Comparison of ENCODE assay signal across 5 cellular contexts in the genomic region with DNA sequence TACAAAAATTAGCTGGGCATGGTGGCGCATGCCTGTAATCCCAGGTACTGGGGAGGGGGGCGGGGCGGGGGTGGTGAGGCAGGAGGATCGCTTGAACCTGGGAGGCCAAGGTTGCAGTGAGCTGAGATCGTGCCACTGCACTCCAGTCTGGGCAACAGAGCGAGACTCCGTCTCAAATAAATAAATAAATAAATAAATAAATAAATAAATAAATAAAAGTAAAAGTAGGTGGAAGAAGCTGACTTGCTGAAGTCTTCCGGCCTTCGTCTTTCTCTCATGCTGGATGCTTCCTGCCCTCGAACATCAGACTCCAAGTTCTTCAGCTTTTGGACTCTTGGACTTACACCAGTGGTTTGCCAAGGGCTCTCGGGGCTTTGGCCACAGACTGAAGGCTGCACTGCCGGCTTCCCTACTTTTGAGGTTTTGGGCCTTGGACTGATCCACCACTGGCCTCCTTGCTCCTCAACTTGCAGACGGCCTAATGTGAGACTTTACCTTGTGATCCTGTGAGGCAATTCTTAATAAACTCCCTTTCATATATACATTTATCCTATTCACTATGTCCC. TPM values are rescaled to one million over a fixed set of nuclear protein-coding genes. Genes with fewer than 3 reads are reported as not detected.
DNase-seq lines count a peak whose midpoint lies in the region; FAIRE-seq and TF ChIP-seq lines count a peak whose summit lies in the region.
"Not testable (repeated sequence)": the region's sequence is repeated elsewhere in the genome, so short reads cannot be mapped to it uniquely, and the experiment has no call there.

No MANE protein-coding gene starts in this region.

- TF ChIP-seq CTCF in coronary artery (IDR thresholded peaks at IDR 0.05); kidney (IDR thresholded peaks at IDR 0.05; ENCODE audit: borderline replicate concordance, extremely low read depth, insufficient read depth): not testable (repeated sequence)

- not testable (repeated sequence) for H2BK120ac ChIP-seq in trophoblast cell (ENCODE audit: insufficient read depth, low read length, poor library complexity)

- H3K4me1 ChIP-seq in HUES6 (ENCODE audit: control insufficient read depth, insufficient read depth, low read length); kidney (ENCODE audit: control insufficient read depth in 1 of 2, insufficient read depth in 1 of 2, low read depth in 1 of 2, low read length in 2 of 2); trophoblast cell (ENCODE audit: control insufficient read depth in 1 of 2, insufficient read depth in 2 of 2, low read length in 2 of 2): not testable (repeated sequence)

- POLR2A ChIA-PET in activated CD4-positive, alpha-beta T cell treated with anti-CD3 and anti-CD28 coated beads, Interleukin-2, amount 10 ng/mL, durations not matched to agents 7 days and 5 days (lab: Charles Lee) = not testable (repeated sequence)

- peak overlapping the region; percentile 76 for H3K4me3 ChIP-seq in HUES6 (ENCODE audit: low read depth, low read length)
- H3K4me3 ChIP-seq in coronary artery = peak overlapping the region; percentile 75
- peak overlapping the region; percentile 77 to 88 for H3K4me3 ChIP-seq in kidney (ENCODE audit: low read length in 2 of 2)
- H3K4me3 ChIP-seq in trophoblast cell (ENCODE audit: low read depth, low read length) = peak overlapping the region; percentile 83

- not testable (repeated sequence) for H3K79me2 ChIP-seq in trophoblast cell (ENCODE audit: control insufficient read depth, insufficient read depth, low read length, poor library complexity)

- H3K23ac ChIP-seq in trophoblast cell (ENCODE audit: low read length) = not testable (repeated sequence)

- H3K4me2 ChIP-seq in trophoblast cell (ENCODE audit: low read length) = peak overlapping the region; percentile 82

- H3K18ac ChIP-seq in trophoblast cell (ENCODE audit: low read length) = not testable (repeated sequence)

- H2AK5ac ChIP-seq in trophoblast cell (ENCODE audit: low read length) = not testable (repeated sequence)

- not testable (repeated sequence) for H3K27me3 Mint-ChIP-seq in activated CD4-positive, alpha-beta T cell treated with anti-CD3 and anti-CD28 coated beads, Interleukin-2, amount 10 ng/mL, durations not matched to agents 7 days and 5 days

- not testable (repeated sequence) for H2BK12ac ChIP-seq in trophoblast cell (ENCODE audit: low read length)

- not testable (repeated sequence) for H2AFZ ChIP-seq in trophoblast cell (ENCODE audit: insufficient read depth, low read length, poor library complexity)

- not testable (repeated sequence) for H3K27ac ChIP-seq in HUES6 (ENCODE audit: low read depth, low read length); trophoblast cell (ENCODE audit: low read depth, low read length)
- H3K27ac ChIP-seq in coronary artery (peak overlapping the region; percentile 85 to 93), kidney (ENCODE audit: low read depth in 2 of 2, low read length in 2 of 2) (peak overlapping the region; percentile 96 to 97)

- peaks cover 19% of the 10 kb centered on the region for H3K4me1 Mint-ChIP-seq in activated CD4-positive, alpha-beta T cell treated with anti-CD3 and anti-CD28 coated beads, Interleukin-2, amount 10 ng/mL, durations not matched to agents 7 days and 5 days

- H4K12ac ChIP-seq in trophoblast cell (ENCODE audit: low read depth, low read length) = not testable (repeated sequence)

- FAIRE-seq in kidney (lab: Jason Lieb, UNC) = not testable (repeated sequence)

- intact Hi-C loops in kidney (cut with DNase I) = not testable (repeated sequence)

- not testable (repeated sequence) for H3K9me3 Mint-ChIP-seq in activated CD4-positive, alpha-beta T cell treated with anti-CD3 and anti-CD28 coated beads, Interleukin-2, amount 10 ng/mL, durations not matched to agents 7 days and 5 days

- H3K14ac ChIP-seq in trophoblast cell (ENCODE audit: low read length) = peak overlapping the region; percentile 18

- not testable (repeated sequence) for H3K4ac ChIP-seq in trophoblast cell (ENCODE audit: low read depth, low read length)

- H3K79me1 ChIP-seq in trophoblast cell (ENCODE audit: low read length) = not testable (repeated sequence)

- not testable (repeated sequence) for H3K36me3 Mint-ChIP-seq in activated CD4-positive, alpha-beta T cell treated with anti-CD3 and anti-CD28 coated beads, Interleukin-2, amount 10 ng/mL, durations not matched to agents 7 days and 5 days (ENCODE audit: low read depth)

- no CpG with 5 or more reads among the region's 13 CpGs for WGBS in trophoblast cell (ENCODE audit: extremely low coverage, insufficient coverage, insufficient read length)

- H2BK5ac ChIP-seq in trophoblast cell (ENCODE audit: low read depth, low read length, poor library complexity) = not testable (repeated sequence)

- DNase-seq in activated CD4-positive, alpha-beta T cell treated with anti-CD3 and anti-CD28 coated beads, Interleukin-2, amount 10 ng/mL, durations not matched to agents 7 days and 5 days; coronary artery (ENCODE audit: low spot score); kidney; trophoblast cell: not testable (repeated sequence)

- H3K36me3 ChIP-seq in HUES6 (ENCODE audit: control insufficient read depth, insufficient read depth, low read length) (peaks cover 21% of the 10 kb centered on the region), kidney (ENCODE audit: control insufficient read depth in 1 of 2, insufficient read depth in 2 of 2, low read length in 2 of 2) (peaks cover 8 to 11% of the 10 kb centered on the region in 2 donors), trophoblast cell (ENCODE audit: control insufficient read depth in 1 of 2, insufficient read depth in 2 of 2, low read length in 2 of 2) (peaks cover 6 to 11% of the 10 kb centered on the region in 2 experiments)

- H3K27me3 ChIP-seq in HUES6 (ENCODE audit: control insufficient read depth, insufficient read depth, low read length); trophoblast cell (ENCODE audit: insufficient read depth, low read length): not testable (repeated sequence)

- H3K9ac ChIP-seq in HUES6 (ENCODE audit: low read length) (peak overlapping the region; percentile 70), kidney (ENCODE audit: low read length in 2 of 2) (peak overlapping the region; percentile 63 to 91)
- not testable (repeated sequence) for H3K9ac ChIP-seq in trophoblast cell (ENCODE audit: low read length)

- peak overlapping the region; percentile 91 for H3K4me3 Mint-ChIP-seq in activated CD4-positive, alpha-beta T cell treated with anti-CD3 and anti-CD28 coated beads, Interleukin-2, amount 10 ng/mL, durations not matched to agents 7 days and 5 days

- not testable (repeated sequence) for H3K9me3 ChIP-seq in HUES6 (ENCODE audit: control insufficient read depth, insufficient read depth, low read depth, low read length); kidney (ENCODE audit: control insufficient read depth in 1 of 2, low read length in 2 of 2); trophoblast cell (ENCODE audit: insufficient read depth, low read depth, low read length)

- peak overlapping the region; percentile 84 for H3K27ac Mint-ChIP-seq in activated CD4-positive, alpha-beta T cell treated with anti-CD3 and anti-CD28 coated beads, Interleukin-2, amount 10 ng/mL, durations not matched to agents 7 days and 5 days

- not testable (repeated sequence) for H4K91ac ChIP-seq in trophoblast cell (ENCODE audit: low read depth, low read length)

- CTCF ChIA-PET in activated CD4-positive, alpha-beta T cell treated with anti-CD3 and anti-CD28 coated beads, Interleukin-2, amount 10 ng/mL, durations not matched to agents 7 days and 5 days (lab: Charles Lee) = interaction anchor here (0.8 to 4.1 kb wide), 12 partner anchors 9 to 190 kb away, joined by 3 to 44 read pairs (median 4); a partner anchor contains a TSS

- H4K8ac ChIP-seq in trophoblast cell (ENCODE audit: low read depth, low read length) = peak overlapping the region; percentile 41

RNA-seq across cellular contexts. Expression of a gene that starts 0.6 kb away (rescaled TPM):
- total RNA-seq in activated CD4-positive, alpha-beta T cell treated with anti-CD3 and anti-CD28 coated beads, Interleukin-2, amount 10 ng/mL, durations not matched to agents 7 days and 5 days = 10 to 100 TPM; 15.3 to 17.1 TPM
- 14.5 TPM for total RNA-seq in kidney
- 30.0 TPM for polyA plus RNA-seq in kidney (ENCODE audit: insufficient read depth, low read depth, low replicate concordance)
- polyA plus RNA-seq in trophoblast cell (2013) = 4.7 TPM in 2 replicates

RNA-seq across cellular contexts. Expression of a gene that starts 8.0 kb away (rescaled TPM):
- total RNA-seq in activated CD4-positive, alpha-beta T cell treated with anti-CD3 and anti-CD28 coated beads, Interleukin-2, amount 10 ng/mL, durations not matched to agents 7 days and 5 days = 10 to 100 TPM; 39.0 to 45.9 TPM
- 46.4 TPM for total RNA-seq in kidney
- polyA plus RNA-seq in kidney (ENCODE audit: insufficient read depth, low read depth, low replicate concordance) = 8.6 TPM
- 31.0 and 31.4 TPM in 2 replicates for polyA plus RNA-seq in trophoblast cell (2013)

RNA-seq across cellular contexts. Expression of a gene that starts 34.0 kb away (rescaled TPM):
- total RNA-seq in activated CD4-positive, alpha-beta T cell treated with anti-CD3 and anti-CD28 coated beads, Interleukin-2, amount 10 ng/mL, durations not matched to agents 7 days and 5 days = 100 to 1,000 TPM; 177 to 201 TPM
- total RNA-seq in kidney = 166 TPM
- polyA plus RNA-seq in kidney (ENCODE audit: insufficient read depth, low read depth, low replicate concordance) = 105 TPM
- polyA plus RNA-seq in trophoblast cell (2013) = 101 and 105 TPM in 2 replicates

RNA-seq across cellular contexts. Expression of a gene that starts 36.3 kb away (rescaled TPM):
- under 1 TPM in 1 of 2 experiments, not detected in 1; 0.64 TPM for total RNA-seq in activated CD4-positive, alpha-beta T cell treated with anti-CD3 and anti-CD28 coated beads, Interleukin-2, amount 10 ng/mL, durations not matched to agents 7 days and 5 days
- 5.1 TPM for total RNA-seq in kidney
- polyA plus RNA-seq in kidney (ENCODE audit: insufficient read depth, low read depth, low replicate concordance) = 164 TPM
- 0.08 TPM in 1 of 2 replicates, not detected in the other for polyA plus RNA-seq in trophoblast cell (2013)

RNA-seq across cellular contexts. Expression of a gene that starts 42.0 kb away (rescaled TPM):
- 10 to 100 TPM; 56.7 to 63.5 TPM for total RNA-seq in activated CD4-positive, alpha-beta T cell treated with anti-CD3 and anti-CD28 coated beads, Interleukin-2, amount 10 ng/mL, durations not matched to agents 7 days and 5 days
- 31.0 TPM for total RNA-seq in kidney
- polyA plus RNA-seq in kidney (ENCODE audit: insufficient read depth, low read depth, low replicate concordance) = 42.3 TPM
- 11.4 and 11.9 TPM in 2 replicates for polyA plus RNA-seq in trophoblast cell (2013)
